In the genomic region with DNA sequence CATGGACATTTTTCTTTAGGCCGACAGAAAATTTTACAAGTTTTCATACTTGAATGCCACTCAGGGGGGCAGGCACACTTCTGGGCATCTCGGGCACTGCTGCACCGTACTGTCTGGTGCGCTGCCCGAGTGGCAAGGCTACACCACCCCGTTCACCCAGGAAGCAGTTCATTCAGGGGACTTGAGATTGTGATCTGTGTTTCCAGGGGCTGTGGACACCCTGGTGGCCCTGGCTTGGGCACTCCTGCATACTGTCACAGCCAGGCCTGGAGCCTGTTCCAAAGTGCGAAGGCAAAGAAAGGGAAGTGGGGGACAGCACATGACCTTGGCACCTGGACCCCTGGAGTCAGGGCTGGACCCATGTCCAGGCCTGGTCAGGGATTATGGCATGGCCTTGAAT, we compare ENCODE assay signal across 24 cellular contexts.
A peak's percentile ranks its signal among the peaks of the same experiment; 100 is the strongest.
DNase-seq lines count a peak whose midpoint lies in the region; ATAC-seq, FAIRE-seq and TF ChIP-seq lines count a peak whose summit lies in the region.
"Had no signal": no experiment of that assay in that cellular context is flagged by ENCODE, and none has a peak within 500 bp of the region (broad histone marks: within the 10 kb centered on the region; RNA-seq: fewer than 3 reads in every experiment).

No MANE protein-coding gene starts in this region.

- H3K4me3 Mint-ChIP-seq in MCF 10A (ENCODE audit: unreplicated experiment) (no peak overlapping the region), neural progenitor cell (no peak overlapping the region)
- H3K4me3 Mint-ChIP-seq: CD8-positive, alpha-beta memory T cell had no signal

- H3K4me1 Mint-ChIP-seq in MCF 10A (ENCODE audit: insufficient read depth, unreplicated experiment): no peaks in the 10 kb centered on the region
- peaks cover 42% of the 10 kb centered on the region for H3K4me1 Mint-ChIP-seq in neural progenitor cell
- H3K4me1 Mint-ChIP-seq: CD8-positive, alpha-beta memory T cell had no signal

- BruUV-seq in MCF 10A (replicated peaks; lab: Mats Ljungman, UMichigan) (no TSS peak), mammary epithelial cell (replicated peaks; lab: Mats Ljungman, UMichigan) (no TSS peak), GM12878 (replicated peaks; lab: Mats Ljungman, UMichigan) (no TSS peak)

- H3K4me3 ChIP-seq in mammary epithelial cell (replicated peaks in 1 of 3; ENCODE audit: insufficient read depth in 1 of 3, low read depth in 2 of 3, low read length in 3 of 3): no peak overlapping the region
- H3K4me3 ChIP-seq in GM12878: no peak overlapping the region
- H3K4me3 ChIP-seq in neural progenitor cell: no peak overlapping the region
- H3K4me3 ChIP-seq: MG63, Peyer's patch had no signal

- H3K36me3 Mint-ChIP-seq in MCF 10A (ENCODE audit: insufficient read depth, unreplicated experiment) (no peaks in the 10 kb centered on the region), neural progenitor cell (no peaks in the 10 kb centered on the region)
- H3K36me3 Mint-ChIP-seq: CD8-positive, alpha-beta memory T cell had no signal

- POLR2A ChIA-PET in MCF 10A (lab: Yijun Ruan, JAX) (no interaction called here), GM12878 (lab: Charles Lee) (no interaction called here)

- WGBS in mammary epithelial cell (ENCODE audit: low coverage, missing lambda C conversion rate): 82% methylated on average over 5 of the region's 7 CpGs
- WGBS in GM12878 (ENCODE audit: insufficient coverage, insufficient replicate concordance, low lambda C conversion rate, missing lambda C conversion rate): 62% methylated on average over 7 of the region's 7 CpGs

- H3K79me2 ChIP-seq in mammary epithelial cell (ENCODE audit: insufficient read depth, low read length) (no peaks in the 10 kb centered on the region), GM12878 (ENCODE audit: control insufficient read depth, insufficient read depth, low read length) (no peaks in the 10 kb centered on the region), neural progenitor cell (ENCODE audit: low read depth) (no peaks in the 10 kb centered on the region)

- no peak overlapping the region for H2AFZ ChIP-seq in mammary epithelial cell (ENCODE audit: low read depth, low read length)
- H2AFZ ChIP-seq in GM12878 (ENCODE audit: control insufficient read depth, low read depth, low read length): no peak overlapping the region
- no peak overlapping the region for H2AFZ ChIP-seq in neural progenitor cell (replicated peaks)

- FAIRE-seq in GM12878 (lab: Jason Lieb, UNC): no peak
- FAIRE-seq: G401.6, H54 had no signal

- H3K27me3 ChIP-seq in mammary epithelial cell (ENCODE audit: insufficient read depth, low read length) (peaks cover 17% of the 10 kb centered on the region), GM12878 (replicated peaks in 1 of 2; ENCODE audit: control insufficient read depth in 2 of 2, insufficient read depth in 2 of 2, low read length in 1 of 2) (no peaks in the 10 kb centered on the region), neural progenitor cell (no peaks in the 10 kb centered on the region)
- H3K27me3 ChIP-seq: MG63, Peyer's patch had no signal

- peak; percentile 52; the same call in 1 of the 2 replicates for TF ChIP-seq POLR2A in GM12878 (IDR thresholded peaks at IDR 0.05; ENCODE audit: low read depth, low read length)

- SMC1A ChIA-PET in GM12878 (lab: Charles Lee; ENCODE audit: uncharacterized antibody, unreplicated experiment): no interaction called here

- no peak for TF ChIP-seq EP300 in GM12878 (IDR thresholded peaks at IDR 0.05; ENCODE audit: borderline replicate concordance in 1 of 2, control insufficient read depth in 1 of 2, low read depth in 2 of 2, low read length in 2 of 2)

- TF ChIP-seq CTCF in MCF 10A (IDR thresholded peaks at IDR 0.05; ENCODE audit: unreplicated experiment): no peak
- no peak for TF ChIP-seq CTCF in mammary epithelial cell (conservative IDR thresholded peaks at IDR 0.05 in 1 of 2, IDR thresholded peaks at IDR 0.05 in 1 of 2; ENCODE audit: extremely low read depth in 1 of 2, insufficient read depth in 1 of 2, low read depth in 1 of 2, low read length in 2 of 2)
- TF ChIP-seq CTCF in GM12878 (IDR thresholded peaks at IDR 0.05 in 2 of 3, conservative IDR thresholded peaks at IDR 0.05 in 1 of 3; ENCODE audit: control insufficient read depth in 2 of 3, extremely low read depth in 1 of 3, insufficient read depth in 1 of 3, low read depth in 3 of 3, low read length in 3 of 3): no peak
- no peak for TF ChIP-seq CTCF in neural progenitor cell (IDR thresholded peaks at IDR 0.05)

- H3K27ac ChIP-seq in mammary epithelial cell (ENCODE audit: insufficient read depth, low read depth, low read length): no peak overlapping the region
- H3K27ac ChIP-seq in GM12878 (ENCODE audit: control insufficient read depth, insufficient read depth): no peak overlapping the region
- H3K27ac ChIP-seq in neural progenitor cell: no peak overlapping the region
- no peak overlapping the region for H3K27ac ChIP-seq in substantia nigra (ENCODE audit: low read depth, low read length, poor library complexity, severe bottlenecking)
- H3K27ac ChIP-seq: 22Rv1, C4-2B had no signal

- RAD21 ChIA-PET in GM12878 (lab: Charles Lee; ENCODE audit: unreplicated experiment): no interaction called here

- H3K36me3 ChIP-seq in mammary epithelial cell (ENCODE audit: insufficient read depth, low read length): no peaks in the 10 kb centered on the region
- peaks cover 28 to 33% of the 10 kb centered on the region in 2 experiments for H3K36me3 ChIP-seq in GM12878 (ENCODE audit: control insufficient read depth in 2 of 2, insufficient read depth in 2 of 2, low read length in 1 of 2)
- no peaks in the 10 kb centered on the region for H3K36me3 ChIP-seq in neural progenitor cell
- H3K36me3 ChIP-seq: MG63, Peyer's patch had no signal

- H3K4me1 ChIP-seq in mammary epithelial cell (ENCODE audit: insufficient read depth, low read length): no peaks in the 10 kb centered on the region
- H3K4me1 ChIP-seq in GM12878 (ENCODE audit: control insufficient read depth, insufficient read depth, low read length): no peaks in the 10 kb centered on the region
- H3K4me1 ChIP-seq in neural progenitor cell: peaks cover 12% of the 10 kb centered on the region
- H3K4me1 ChIP-seq: Peyer's patch had no signal

- no peak overlapping the region for H3K4me2 ChIP-seq in mammary epithelial cell (ENCODE audit: insufficient read depth, low read depth, low read length)
- H3K4me2 ChIP-seq in GM12878 (ENCODE audit: control insufficient read depth, insufficient read depth): no peak overlapping the region
- no peak overlapping the region for H3K4me2 ChIP-seq in neural progenitor cell

- dilution Hi-C loops in mammary epithelial cell (cut with HindIII; ENCODE audit: low sequenced_read_pairs): no loop called here

- no peak for ATAC-seq in GM12878
- ATAC-seq in GM19397 (IDR thresholded peaks at IDR 0.05; ENCODE audit: unreplicated experiment): no peak
- ATAC-seq in left lobe of liver: no peak

- intact Hi-C loops in MCF 10A (cut with micrococcal nuclease) (no loop called here), mammary epithelial cell (cut with micrococcal nuclease) (no loop called here), GM12878 (cut with micrococcal nuclease; ENCODE audit: unreplicated experiment) (no loop called here)

- DNase-seq in MCF 10A (ENCODE audit: unreplicated experiment): no peak
- DNase-seq in mammary epithelial cell: no peak
- no peak for DNase-seq in GM12878 (ENCODE audit: low read depth, low spot score)
- no peak for DNase-seq in neural progenitor cell (ENCODE audit: low spot score)
- no peak for DNase-seq in SK-N-DZ (ENCODE audit: low spot score)
- DNase-seq in substantia nigra (lab: John Stamatoyannopoulos, UW): no peak
- no peak for DNase-seq in left lobe of liver (ENCODE audit: low spot score)
- DNase-seq: ACHN; Calu3; CD8-positive, alpha-beta memory T cell; DMS153; Kasumi-1; MG63; NCI-H1436 treated with DMSO at 0.1 percent for 48 hours; NCI-H1930; NCI-H226; NCI-H524; NCI-H774; Peyer's patch had no signal

- in situ Hi-C loops in mammary epithelial cell (cut with MboI; ENCODE audit: low sequenced_read_pairs in 2 of 2) (no loop called here), GM12878 (cut with MboI) (no loop called here)

- H3K9me3 Mint-ChIP-seq in MCF 10A (ENCODE audit: unreplicated experiment): no peaks in the 10 kb centered on the region
- H3K9me3 Mint-ChIP-seq in neural progenitor cell: no peaks in the 10 kb centered on the region
- H3K9me3 Mint-ChIP-seq: CD8-positive, alpha-beta memory T cell had no signal

- H3K9me3 ChIP-seq in mammary epithelial cell (replicated peaks; ENCODE audit: insufficient read depth, low read length): no peaks in the 10 kb centered on the region
- no peaks in the 10 kb centered on the region for H3K9me3 ChIP-seq in GM12878 (replicated peaks; ENCODE audit: control insufficient read depth, insufficient read depth, low read length)
- H3K9me3 ChIP-seq in neural progenitor cell (ENCODE audit: low read depth): no peaks in the 10 kb centered on the region
- H3K9me3 ChIP-seq: MG63, Peyer's patch had no signal

- H3K27ac Mint-ChIP-seq in MCF 10A (ENCODE audit: low read depth, unreplicated experiment) (peak overlapping the region; percentile 8), neural progenitor cell (peak overlapping the region; percentile 21)
- H3K27ac Mint-ChIP-seq: CD8-positive, alpha-beta memory T cell had no signal

- TF ChIP-seq RAD21 in GM12878 (IDR thresholded peaks at IDR 0.05; ENCODE audit: insufficient read depth, low read depth, low read length): no peak

- CTCF ChIA-PET in MCF 10A (lab: Yijun Ruan, JAX) (no interaction called here), mammary epithelial cell (lab: Charles Lee; ENCODE audit: low non-redundant PET) (no interaction called here), GM12878 (lab: Yijun Ruan, JAX) (no interaction called here)

- H3K9ac ChIP-seq in mammary epithelial cell (ENCODE audit: insufficient read depth, low read length): no peak overlapping the region
- no peak overlapping the region for H3K9ac ChIP-seq in GM12878 (ENCODE audit: control insufficient read depth, insufficient read depth, low read length)
- H3K9ac ChIP-seq in neural progenitor cell: no peak overlapping the region

- no peaks in the 10 kb centered on the region for H3K27me3 Mint-ChIP-seq in MCF 10A (ENCODE audit: insufficient read depth, unreplicated experiment)
- peaks cover 15% of the 10 kb centered on the region for H3K27me3 Mint-ChIP-seq in neural progenitor cell (ENCODE audit: insufficient read depth, low read depth)

- no peaks in the 10 kb centered on the region for H4K20me1 ChIP-seq in mammary epithelial cell (ENCODE audit: insufficient read depth, low read length)
- H4K20me1 ChIP-seq in GM12878 (ENCODE audit: control insufficient read depth, insufficient read depth): no peaks in the 10 kb centered on the region
- H4K20me1 ChIP-seq in neural progenitor cell (ENCODE audit: low read depth): no peaks in the 10 kb centered on the region

- H3F3A ChIP-seq in neural progenitor cell (ENCODE audit: low read depth): no peaks in the 10 kb centered on the region

TF ChIP-seq in GM12878, 131 proteins besides CTCF, POLR2A, EP300 and RAD21 (continues in another document):
- no peak for TF ChIP-seq HCFC1 (IDR thresholded peaks at IDR 0.05; ENCODE audit: low read length)
- TF ChIP-seq HDGF (IDR thresholded peaks at IDR 0.05): no peak
- TF ChIP-seq STAT1 (conservative IDR thresholded peaks at IDR 0.05): no peak
- no peak for TF ChIP-seq IKZF1 (conservative IDR thresholded peaks at IDR 0.05)
- no peak for TF ChIP-seq KDM1A (IDR thresholded peaks at IDR 0.05; ENCODE audit: borderline replicate concordance)
